16 cellular contexts compared by ENCODE assay signal in genomic region chr20:35891375-35891774, GRCh38.
DNase-seq lines count a peak whose midpoint lies in the region; ATAC-seq and TF ChIP-seq lines count a peak whose summit lies in the region.
"Had no signal": no experiment of that assay in that cellular context is flagged by ENCODE, and none has a peak within 500 bp of the region (broad histone marks: within the 10 kb centered on the region; RNA-seq: fewer than 3 reads in every experiment).

No MANE protein-coding gene starts in this region.

- H3K27ac ChIP-seq in AG04450 (ENCODE audit: low read depth, low read length) (no peak overlapping the region), RWPE1 (peak overlapping the region; percentile 36)
- H3K27ac ChIP-seq: colonic mucosa, transverse colon had no signal

- H3K4me3 Mint-ChIP-seq in activated T-cell treated with anti-CD3 and anti-CD28 coated beads, Interleukin-2, amount 50 U/mL, for 72 hours = no peak overlapping the region
- H3K4me3 Mint-ChIP-seq: activated CD4-positive, alpha-beta memory T cell treated with anti-CD3 and anti-CD28 coated beads for 36 hours; activated T-cell treated with anti-CD3 and anti-CD28 coated beads, Interleukin-2, amount 50 U/mL, for 24 hours; stimulated activated naive B cell treated with anti-CD40 and anti-IgM and Interleukin-4, amounts not matched to agents 10 μg/mL and 1 μg/mL and 100 μg/mL, for 72 hours had no signal

- no peaks in the 10 kb centered on the region for H3K9me3 ChIP-seq in AG04450 (ENCODE audit: control insufficient read depth, insufficient read depth, low read length)
- H3K9me3 ChIP-seq: colonic mucosa, transverse colon had no signal

- no peak overlapping the region for H3K27ac Mint-ChIP-seq in activated T-cell treated with anti-CD3 and anti-CD28 coated beads, Interleukin-2, amount 50 U/mL, for 72 hours
- H3K27ac Mint-ChIP-seq: activated CD4-positive, alpha-beta memory T cell treated with anti-CD3 and anti-CD28 coated beads for 36 hours; activated T-cell treated with anti-CD3 and anti-CD28 coated beads, Interleukin-2, amount 50 U/mL, for 24 hours; stimulated activated naive B cell treated with anti-CD40 and anti-IgM and Interleukin-4, amounts not matched to agents 10 μg/mL and 1 μg/mL and 100 μg/mL, for 72 hours had no signal

- no peaks in the 10 kb centered on the region for H3K27me3 Mint-ChIP-seq in activated T-cell treated with anti-CD3 and anti-CD28 coated beads, Interleukin-2, amount 50 U/mL, for 72 hours (ENCODE audit: low read depth)
- H3K27me3 Mint-ChIP-seq: activated CD4-positive, alpha-beta memory T cell treated with anti-CD3 and anti-CD28 coated beads for 36 hours; activated T-cell treated with anti-CD3 and anti-CD28 coated beads, Interleukin-2, amount 50 U/mL, for 24 hours; stimulated activated naive B cell treated with anti-CD40 and anti-IgM and Interleukin-4, amounts not matched to agents 10 μg/mL and 1 μg/mL and 100 μg/mL, for 72 hours had no signal

- peaks cover 0 to 5% of the 10 kb centered on the region in 2 donors for H3K36me3 Mint-ChIP-seq in activated T-cell treated with anti-CD3 and anti-CD28 coated beads, Interleukin-2, amount 50 U/mL, for 72 hours (ENCODE audit: insufficient read depth in 2 of 2)

- H3K4me3 ChIP-seq in AG04450 (ENCODE audit: low read depth, low read length) (no peak overlapping the region), fibroblast of pulmonary artery (replicated peaks; ENCODE audit: low read depth, low read length) (no peak overlapping the region)
- H3K4me3 ChIP-seq: colonic mucosa, transverse colon had no signal

- ATAC-seq in GM18861 (IDR thresholded peaks at IDR 0.05; ENCODE audit: unreplicated experiment) = no peak
- ATAC-seq in activated T-cell treated with anti-CD3 and anti-CD28 coated beads, Interleukin-2, amount 50 U/mL, for 72 hours (replicated peaks in 1 of 2) = no peak
- ATAC-seq: right cardiac atrium; stimulated activated naive B cell treated with anti-CD40 and anti-IgM and Interleukin-4, amounts not matched to agents 10 μg/mL and 1 μg/mL and 100 μg/mL, for 72 hours had no signal

- H3K9me3 Mint-ChIP-seq in activated T-cell treated with anti-CD3 and anti-CD28 coated beads, Interleukin-2, amount 50 U/mL, for 72 hours = no peaks in the 10 kb centered on the region
- H3K9me3 Mint-ChIP-seq: activated CD4-positive, alpha-beta memory T cell treated with anti-CD3 and anti-CD28 coated beads for 36 hours; activated T-cell treated with anti-CD3 and anti-CD28 coated beads, Interleukin-2, amount 50 U/mL, for 24 hours; stimulated activated naive B cell treated with anti-CD40 and anti-IgM and Interleukin-4, amounts not matched to agents 10 μg/mL and 1 μg/mL and 100 μg/mL, for 72 hours had no signal

- H3K27me3 ChIP-seq in AG04450 (ENCODE audit: control insufficient read depth, insufficient read depth, low read length) = no peaks in the 10 kb centered on the region
- H3K27me3 ChIP-seq: colonic mucosa, transverse colon had no signal

- CTCF ChIA-PET in AG04450 (lab: Charles Lee) (interaction anchor here (0.6 to 1.8 kb wide), 2 partner anchors 64 to 179 kb away, joined by 5 to 6 read pairs; no protein-coding TSS in a partner anchor), RWPE1 (lab: Yijun Ruan, JAX) (interaction anchor here (0.7 kb wide), 1 partner anchor 202 kb away, joined by 3 read pairs; no protein-coding TSS in a partner anchor)

- POLR2A ChIA-PET in AG04450 (lab: Yijun Ruan, JAX) = interaction anchor here (0.7 to 1.5 kb wide), 3 partner anchors 79 to 150 kb away, joined by 3 to 7 read pairs (median 3); partner anchors contain the start of gene RBM39
- POLR2A ChIA-PET in RWPE1 (lab: Yijun Ruan, JAX; ENCODE audit: low non-redundant PET) = no interaction called here

- no peak for TF ChIP-seq CTCF in AG04450 (IDR thresholded peaks at IDR 0.05; ENCODE audit: low read depth, low read length)
- TF ChIP-seq CTCF in RWPE1 (conservative IDR thresholded peaks at IDR 0.05; ENCODE audit: low read depth) = no peak
- no peak for TF ChIP-seq CTCF in fibroblast of pulmonary artery (IDR thresholded peaks at IDR 0.05; ENCODE audit: low read length, missing control alignments)

- H3K4me1 Mint-ChIP-seq in activated T-cell treated with anti-CD3 and anti-CD28 coated beads, Interleukin-2, amount 50 U/mL, for 72 hours (ENCODE audit: low read depth) = peaks cover 27% of the 10 kb centered on the region

- DNase-seq in AG04450 (ENCODE audit: low read depth, low spot score) (peak; percentile 59), GM04503 (ENCODE audit: low read depth) (peak; percentile 86), RWPE1 (ENCODE audit: low spot score) (no peak), fibroblast of pulmonary artery (ENCODE audit: low read depth) (peak; percentile 21), SW480 (ENCODE audit: low spot score) (no peak), DMS 273 treated with DMSO at 0.1 percent for 48 hours (lab: John Stamatoyannopoulos, UW) (no peak)
- no peak for DNase-seq in activated T-cell treated with anti-CD3 and anti-CD28 coated beads, Interleukin-2, amount 50 U/mL, for 72 hours
- DNase-seq: activated CD4-positive, alpha-beta memory T cell treated with anti-CD3 and anti-CD28 coated beads for 36 hours; activated naive CD4-positive, alpha-beta T cell treated with anti-CD3 and anti-CD28 coated beads, Interleukin-2, amount 50 U/mL, for 16 hours; activated T-cell treated with anti-CD3 and anti-CD28 coated beads, Interleukin-2, amount 50 U/mL, for 24 hours; colonic mucosa; NCI-H1436 treated with DMSO at 0.1 percent for 48 hours; right cardiac atrium; stimulated activated naive B cell treated with anti-CD40 and anti-IgM and Interleukin-4, amounts not matched to agents 10 μg/mL and 1 μg/mL and 100 μg/mL, for 72 hours; transverse colon had no signal

Comparison
In these comparisons a context has a peak if more than half of its experiments do, and no peak if none do; other contexts are left out.
1. DNase-seq: peak in AG04450 (single experiment), GM04503 (single experiment) and fibroblast of pulmonary artery (single experiment); none in RWPE1 (single experiment), SW480 (single experiment), DMS 273 treated with DMSO at 0.1 percent for 48 hours (single experiment) and activated T-cell treated with anti-CD3 and anti-CD28 coated beads, Interleukin-2, amount 50 U/mL, for 72 hours (0 of 2).